20 cellular contexts compared by ENCODE assay signal in genomic region chr13:40605573-40605972, GRCh38.
A peak's percentile ranks its signal among the peaks of the same experiment; 100 is the strongest.
DNase-seq lines count a peak whose midpoint lies in the region; ATAC-seq and TF ChIP-seq lines count a peak whose summit lies in the region.
"Had no signal": no experiment of that assay in that cellular context is flagged by ENCODE, and none has a peak within 500 bp of the region (broad histone marks: within the 10 kb centered on the region; RNA-seq: fewer than 3 reads in every experiment).

No MANE protein-coding gene starts in this region.

- no CpG with 5 or more reads among the region's 5 CpGs for WGBS in mesendoderm (ENCODE audit: extremely low coverage, insufficient coverage, low lambda C conversion rate)
- 85 to 86% methylated on average over 5 of the region's 5 CpGs for WGBS in lower leg skin, 2 donors

- peak; percentile 56 to 81 for ATAC-seq in activated naive CD4-positive, alpha-beta T cell treated with anti-CD3 and anti-CD28 coated beads, Interleukin-2, amount 50 U/mL, for 72 hours
- ATAC-seq in WTC11 = no peak; the same call in 1 of the 2 replicates
- no peak for ATAC-seq in HG03045 (IDR thresholded peaks at IDR 0.05; ENCODE audit: unreplicated experiment)
- ATAC-seq: natural killer cell, sciatic nerve had no signal

- no peak overlapping the region for H2BK120ac ChIP-seq in mesendoderm (ENCODE audit: low read depth, low read length)

- H3K4me3 Mint-ChIP-seq in WTC11 = no peak overlapping the region
- H3K4me3 Mint-ChIP-seq: natural killer cell had no signal

- TF ChIP-seq CTCF in WTC11 (IDR thresholded peaks at IDR 0.05) (no peak), lower leg skin (IDR thresholded peaks at IDR 0.05) (no peak), ascending aorta (IDR thresholded peaks at IDR 0.05) (no peak)

- H4K8ac ChIP-seq in mesendoderm (ENCODE audit: low read depth, low read length) = no peak overlapping the region

- TF ChIP-seq POLR2A in lower leg skin (IDR thresholded peaks at IDR 0.05) = no peak

- no peaks in the 10 kb centered on the region for H3K9me3 Mint-ChIP-seq in activated naive CD4-positive, alpha-beta T cell treated with anti-CD3 and anti-CD28 coated beads, Interleukin-2, amount 50 U/mL, for 72 hours
- H3K9me3 Mint-ChIP-seq in WTC11 = peaks cover 7% of the 10 kb centered on the region
- H3K9me3 Mint-ChIP-seq: natural killer cell had no signal

- intact Hi-C loops in lower leg skin (cut with DNase I; ENCODE audit: low total_unique reads) (no loop called here), ascending aorta (cut with DNase I) (no loop called here)

- peaks cover 0 to 19% of the 10 kb centered on the region in 2 donors for H3K36me3 Mint-ChIP-seq in activated naive CD4-positive, alpha-beta T cell treated with anti-CD3 and anti-CD28 coated beads, Interleukin-2, amount 50 U/mL, for 72 hours
- peaks cover 10% of the 10 kb centered on the region for H3K36me3 Mint-ChIP-seq in WTC11
- H3K36me3 Mint-ChIP-seq: natural killer cell had no signal

- no peaks in the 10 kb centered on the region for H3K36me3 ChIP-seq in mesendoderm (ENCODE audit: control insufficient read depth, insufficient read depth, low read length)
- no peaks in the 10 kb centered on the region for H3K36me3 ChIP-seq in ascending aorta
- H3K36me3 ChIP-seq: thyroid gland had no signal

- no peak for DNase-seq in activated naive CD4-positive, alpha-beta T cell treated with anti-CD3 and anti-CD28 coated beads, Interleukin-2, amount 50 U/mL, for 72 hours (ENCODE audit: low spot score in 2 of 2)
- DNase-seq in activated naive CD4-positive, alpha-beta T cell (lab: John Stamatoyannopoulos, UW) = no peak
- DNase-seq in WTC11 (ENCODE audit: low spot score) (no peak), mesendoderm (no peak), lower leg skin (ENCODE audit: low spot score in 2 of 2) (no peak), ascending aorta (ENCODE audit: low spot score in 2 of 2) (no peak)
- DNase-seq in effector CD8-positive, alpha-beta T cell (lab: John Stamatoyannopoulos, UW) = no peak
- DNase-seq: activated gamma-delta T cell; GOT3; mesenchymal stem cell; natural killer cell; NCI-H1417 treated with DMSO at 0.1 percent for 48 hours; Right ventricle myocardium superior; stimulated activated CD4-positive, alpha-beta T cell treated with anti-CD3 and anti-CD28 coated beads, Interleukin-15, amount 100 ng/mL, for 24 hours; SW 1271; thyroid gland had no signal

- H3K23ac ChIP-seq in mesendoderm (ENCODE audit: low read length) = no peak overlapping the region

- CTCF ChIA-PET in WTC11 (lab: Charles Lee) = interaction anchor here (1.8 kb wide), 1 partner anchor 15 kb away, joined by 4 read pairs; no protein-coding TSS in a partner anchor

- H3K27me3 Mint-ChIP-seq in WTC11 (ENCODE audit: low read depth) = no peaks in the 10 kb centered on the region

- POLR2A ChIA-PET in WTC11 (lab: Charles Lee) = interaction anchor here (1.0 kb wide), 1 partner anchor 51 kb away, joined by 3 read pairs; no protein-coding TSS in a partner anchor

- H3K4me1 ChIP-seq in mesendoderm (ENCODE audit: control insufficient read depth, low read depth, low read length) (peaks cover 3% of the 10 kb centered on the region), ascending aorta (peaks cover 0 to 3% of the 10 kb centered on the region in 2 donors)
- H3K4me1 ChIP-seq: parathyroid adenoma had no signal

- H3K9ac ChIP-seq in mesendoderm (ENCODE audit: low read length) = no peak overlapping the region
- H3K9ac ChIP-seq: parathyroid adenoma had no signal

- H3K79me2 ChIP-seq in mesendoderm (ENCODE audit: control insufficient read depth, insufficient read depth, low read length) = peaks cover 41% of the 10 kb centered on the region
- H3K79me2 ChIP-seq: parathyroid adenoma had no signal

- H3K27ac ChIP-seq in mesendoderm (ENCODE audit: low read depth, low read length) (no peak overlapping the region), ascending aorta (no peak overlapping the region)
- H3K27ac ChIP-seq: HL-60, parathyroid adenoma, thyroid gland had no signal

- H3K56ac ChIP-seq in mesendoderm (ENCODE audit: low read length) = no peak overlapping the region

- H2BK5ac ChIP-seq in mesendoderm (ENCODE audit: low read length) = no peak overlapping the region

- no peak overlapping the region for H3K4me3 ChIP-seq in mesendoderm (ENCODE audit: low read length)
- H3K4me3 ChIP-seq in lower leg skin (ENCODE audit: low read depth, poor library complexity, severe bottlenecking) = no peak overlapping the region
- no peak overlapping the region for H3K4me3 ChIP-seq in ascending aorta
- H3K4me3 ChIP-seq: thyroid gland had no signal

- H3K4ac ChIP-seq in mesendoderm (ENCODE audit: low read depth, low read length) = no peak overlapping the region

- peaks cover 57% of the 10 kb centered on the region for H3K4me1 Mint-ChIP-seq in WTC11

- no peak overlapping the region for H4K5ac ChIP-seq in mesendoderm (ENCODE audit: low read length)

- H3K9me3 ChIP-seq in ascending aorta = no peaks in the 10 kb centered on the region
- H3K9me3 ChIP-seq: thyroid gland had no signal

- H3K4me2 ChIP-seq in mesendoderm (ENCODE audit: low read length) = no peak overlapping the region

- H2BK15ac ChIP-seq in mesendoderm (replicated peaks; ENCODE audit: low read depth) = no peak overlapping the region

- peak overlapping the region; percentile 64 for H3K18ac ChIP-seq in mesendoderm (ENCODE audit: low read length)

- peaks cover 16% of the 10 kb centered on the region for H3K79me1 ChIP-seq in mesendoderm (ENCODE audit: low read length)

- H3K27ac Mint-ChIP-seq in activated naive CD4-positive, alpha-beta T cell treated with anti-CD3 and anti-CD28 coated beads, Interleukin-2, amount 50 U/mL, for 72 hours = peak overlapping the region; percentile 33 to 76
- H3K27ac Mint-ChIP-seq in WTC11 = peak overlapping the region; percentile 42

- H2AK5ac ChIP-seq in mesendoderm (ENCODE audit: low read length) = no peak overlapping the region

- H3K27me3 ChIP-seq in mesendoderm (ENCODE audit: insufficient read depth, low read length, poor library complexity) (no peaks in the 10 kb centered on the region), ascending aorta (no peaks in the 10 kb centered on the region)
- H3K27me3 ChIP-seq: thyroid gland had no signal

TF ChIP-seq in WTC11, 78 proteins besides CTCF, POLR2A, EP300 and RAD21 (continues in another document):
- no peak for TF ChIP-seq KAT7 (CRISPR knock-in tag; IDR thresholded peaks at IDR 0.05; ENCODE audit: borderline replicate concordance)
- TF ChIP-seq ZNF232 (CRISPR knock-in tag; IDR thresholded peaks at IDR 0.05) = no peak
- no peak for TF ChIP-seq FOXK1 (CRISPR knock-in tag; IDR thresholded peaks at IDR 0.05)
- no peak for TF ChIP-seq ZSCAN18 (CRISPR knock-in tag; IDR thresholded peaks at IDR 0.05)
- TF ChIP-seq ATF1 (CRISPR knock-in tag; IDR thresholded peaks at IDR 0.05) = no peak
- TF ChIP-seq NR1H2 (CRISPR knock-in tag; IDR thresholded peaks at IDR 0.05) = no peak
- no peak for TF ChIP-seq GRHL2 (CRISPR knock-in tag; IDR thresholded peaks at IDR 0.05; ENCODE audit: insufficient replicate concordance, severe bottlenecking)
- TF ChIP-seq USF2 (CRISPR knock-in tag; IDR thresholded peaks at IDR 0.05) = no peak
- no peak for TF ChIP-seq FOXJ3 (CRISPR knock-in tag; IDR thresholded peaks at IDR 0.05; ENCODE audit: borderline replicate concordance)
- TF ChIP-seq FOXP4 (CRISPR knock-in tag; IDR thresholded peaks at IDR 0.05) = no peak
- no peak for TF ChIP-seq ETV6 (CRISPR knock-in tag; IDR thresholded peaks at IDR 0.05)
- no peak for TF ChIP-seq EMX1 (CRISPR knock-in tag; IDR thresholded peaks at IDR 0.05)
- TF ChIP-seq CDX4 (CRISPR knock-in tag; IDR thresholded peaks at IDR 0.05; ENCODE audit: borderline replicate concordance) = no peak
- TF ChIP-seq ZNF121 (CRISPR knock-in tag; IDR thresholded peaks at IDR 0.05) = no peak

Comparison
In these comparisons a context has a peak if more than half of its experiments do, and no peak if none do; other contexts are left out.
1. ATAC-seq: peak in activated naive CD4-positive, alpha-beta T cell treated with anti-CD3 and anti-CD28 coated beads, Interleukin-2, amount 50 U/mL, for 72 hours (2 of 2); none in WTC11 (single experiment) and HG03045 (single experiment).